18 cellular contexts compared by ENCODE assay signal in the genomic region with DNA sequence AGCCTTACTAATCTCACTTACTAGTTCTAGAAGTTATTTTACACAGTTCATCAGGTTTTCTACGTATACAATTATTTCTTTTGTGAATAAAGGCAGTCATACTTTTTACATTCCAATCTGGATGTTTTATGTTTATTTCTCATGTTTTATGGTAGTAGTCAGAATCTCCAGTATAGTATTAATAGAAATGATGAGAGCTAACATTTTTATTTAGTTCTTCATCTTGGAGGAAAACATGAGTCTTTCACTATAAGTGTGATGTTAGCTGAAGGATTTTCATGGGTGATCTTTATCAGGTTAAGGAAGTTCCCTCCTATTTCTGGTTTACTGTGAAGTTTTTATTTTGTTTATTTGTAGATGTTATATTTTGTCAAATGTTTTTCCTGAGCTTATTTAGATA.
A peak's percentile ranks its signal among the peaks of the same experiment; 100 is the strongest.
DNase-seq lines count a peak whose midpoint lies in the region; ATAC-seq, FAIRE-seq and TF ChIP-seq lines count a peak whose summit lies in the region.
"Had no signal": no experiment of that assay in that cellular context is flagged by ENCODE, and none has a peak within 500 bp of the region (broad histone marks: within the 10 kb centered on the region; RNA-seq: fewer than 3 reads in every experiment).

No MANE protein-coding gene starts in this region.

- in situ Hi-C loops in GM23248 (cut with MboI): no loop called here

- H3K36me3 ChIP-seq in GM23248 (ENCODE audit: low read depth) (no peaks in the 10 kb centered on the region), SK-N-SH (replicated peaks in 1 of 2; ENCODE audit: control insufficient read depth in 1 of 2, insufficient read depth in 2 of 2, low read length in 1 of 2) (no peaks in the 10 kb centered on the region)
- H3K36me3 ChIP-seq: BE2C, HAP-1 had no signal

- H2AFZ ChIP-seq in GM23248: no peak overlapping the region
- 0 out of 2 replicates have a peak overlapping the region, but pooled peaks have one; percentile 1 for H2AFZ ChIP-seq in SK-N-SH (ENCODE audit: low read depth)

- H3K27ac ChIP-seq in GM23248 (no peak overlapping the region), SK-N-SH (ENCODE audit: low read depth in 2 of 2, low read length in 1 of 2) (peak overlapping the region in 1 of 2 experiments; percentile 14; a peak in 1 of 4 replicates)
- H3K27ac ChIP-seq: 22Rv1 had no signal

- H4K20me1 ChIP-seq in GM23248 (ENCODE audit: insufficient read depth) (no peaks in the 10 kb centered on the region), SK-N-SH (ENCODE audit: insufficient read depth) (no peaks in the 10 kb centered on the region)

- H3F3A ChIP-seq in GM23248 (ENCODE audit: insufficient read depth): peaks cover 4% of the 10 kb centered on the region; the same call in 1 of the 2 replicates
- peaks cover 3% of the 10 kb centered on the region for H3F3A ChIP-seq in SK-N-SH (replicated peaks; ENCODE audit: insufficient read depth)

- H3K9me2 ChIP-seq in GM23248 (ENCODE audit: insufficient read depth) (no peaks in the 10 kb centered on the region), SK-N-SH (no peaks in the 10 kb centered on the region)

- H3K4me3 ChIP-seq in GM23248 (no peak overlapping the region), SK-N-SH (ENCODE audit: low read depth in 2 of 2, low read length in 1 of 2) (no peak overlapping the region)
- H3K4me3 ChIP-seq: HAP-1 had no signal

- DNase-seq in GM23248 (peak; percentile 66), SK-N-SH (no peak), kidney glomerular epithelial cell (lab: John Stamatoyannopoulos, UW) (peak; percentile 15), AML-193 (lab: John Stamatoyannopoulos, UW) (no peak), cerebellar cortex (ENCODE audit: low spot score) (no peak)
- DNase-seq: BE2C; C1 segment of cervical spinal cord; Caco-2; CD4-positive, alpha-beta T cell; GF-D8; KBM-7 had no signal

- 81 to 85% methylated on average over 1 of the region's 1 CpG for WGBS in GM23248 (ENCODE audit: low coverage in 1 of 2, low lambda C conversion rate in 2 of 2, missing lambda C conversion rate in 2 of 2), 2 experiments
- 29% methylated on average over 1 of the region's 1 CpG for WGBS in SK-N-SH (ENCODE audit: low lambda C conversion rate)

- no peak for TF ChIP-seq EP300 in SK-N-SH (IDR thresholded peaks at IDR 0.05; ENCODE audit: borderline replicate concordance in 1 of 2, low read depth in 1 of 2, low read length in 1 of 2)

- no peak overlapping the region for H3K9ac ChIP-seq in GM23248
- no peak overlapping the region for H3K9ac ChIP-seq in SK-N-SH

- FAIRE-seq in A204.1 (lab: Jason Lieb, UNC): peak; percentile 35
- FAIRE-seq: D721Med, GM19239, HTR-8/SVneo had no signal

- TF ChIP-seq RAD21 in SK-N-SH (IDR thresholded peaks at IDR 0.05; ENCODE audit: low read length): no peak

- peaks cover 31% of the 10 kb centered on the region for H3K4me1 ChIP-seq in GM23248 (ENCODE audit: insufficient read depth)
- H3K4me1 ChIP-seq in SK-N-SH (ENCODE audit: control insufficient read depth in 1 of 2, insufficient read depth in 2 of 2, low read depth in 1 of 2, low read length in 1 of 2): no peaks in the 10 kb centered on the region; a peak in 1 of 4 replicates
- H3K4me1 ChIP-seq: BE2C, Caco-2, HAP-1 had no signal

- TF ChIP-seq CTCF in SK-N-SH (IDR thresholded peaks at IDR 0.05): no peak

- H3K79me2 ChIP-seq in GM23248 (ENCODE audit: insufficient read depth) (no peaks in the 10 kb centered on the region), SK-N-SH (ENCODE audit: insufficient read depth) (no peaks in the 10 kb centered on the region)

- POLR2A ChIA-PET in SK-N-SH (lab: Yijun Ruan, JAX): no interaction called here

- CTCF ChIA-PET in SK-N-SH (lab: Yijun Ruan, JAX): no interaction called here

- no peaks in the 10 kb centered on the region for H3K9me3 ChIP-seq in GM23248 (ENCODE audit: low read depth)
- H3K9me3 ChIP-seq in SK-N-SH: no peaks in the 10 kb centered on the region
- H3K9me3 ChIP-seq: BE2C, Caco-2, HAP-1 had no signal

- no peak for ATAC-seq in GM18858 (IDR thresholded peaks at IDR 0.05; ENCODE audit: unreplicated experiment)

- H3K4me2 ChIP-seq in GM23248 (ENCODE audit: unreplicated experiment) (peak overlapping the region; percentile 2), SK-N-SH (no peak overlapping the region)

- no peaks in the 10 kb centered on the region for H3K27me3 ChIP-seq in GM23248 (replicated peaks; ENCODE audit: insufficient read depth)
- no peaks in the 10 kb centered on the region for H3K27me3 ChIP-seq in SK-N-SH (ENCODE audit: insufficient read depth)
- H3K27me3 ChIP-seq: BE2C had no signal

TF ChIP-seq in SK-N-SH, 30 proteins besides CTCF, POLR2A, EP300 and RAD21:
- TF ChIP-seq RFX5 (IDR thresholded peaks at IDR 0.05; ENCODE audit: low read length) (no peak), MEF2A (IDR thresholded peaks at IDR 0.05; ENCODE audit: borderline replicate concordance, low read depth) (peak; percentile 66), JUND (IDR thresholded peaks at IDR 0.05) (no peak), CHD2 (IDR thresholded peaks at IDR 0.05; ENCODE audit: low read length, partially characterized antibody) (no peak), NRF1 (IDR thresholded peaks at IDR 0.05; ENCODE audit: low read depth, low read length) (no peak)
TF ChIP-seq in SK-N-SH: peak in this region for 1.

Comparison
In these comparisons a context has a peak if more than half of its experiments do, and no peak if none do; other contexts are left out.
1. DNase-seq: peak in GM23248 (single experiment) and kidney glomerular epithelial cell (single experiment); none in SK-N-SH (single experiment), AML-193 (0 of 2) and cerebellar cortex (single experiment).